In genomic region chrX:130120746-130121504, GRCh38 we compare ENCODE assay signal across 8 cellular contexts. TPM values are rescaled to one million over a fixed set of nuclear protein-coding genes. Genes with fewer than 3 reads are reported as not detected.
DNase-seq lines count a peak whose midpoint lies in the region; ATAC-seq and TF ChIP-seq lines count a peak whose summit lies in the region.

No MANE protein-coding gene starts in this region.

- H3K4me3 ChIP-seq in epithelial cell of proximal tubule (ENCODE audit: low read depth, low read length), result peak overlapping the region; percentile 48

- ATAC-seq in HG02798 (IDR thresholded peaks at IDR 0.05; ENCODE audit: poor library complexity, unreplicated experiment), result peak; percentile 82

- in situ Hi-C loops in GM13977 (cut with MboI; ENCODE audit: low pct_unique_long_range_greater_than_20kb, low sequenced_read_pairs, unreplicated experiment), result no loop called here

- TF ChIP-seq CTCF in GM13977 (IDR thresholded peaks at IDR 0.05; ENCODE audit: extremely low read depth, insufficient read depth, missing control alignments), result peak; percentile 75
- TF ChIP-seq CTCF in epithelial cell of proximal tubule (conservative IDR thresholded peaks at IDR 0.05; ENCODE audit: low read depth, low read length), result peak; percentile 53

- peak; percentile 79 for DNase-seq in GM13977 (ENCODE audit: low spot score)
- DNase-seq in NCI-H526 (lab: John Stamatoyannopoulos, UW), result peak; percentile 21 to 76
- peak; percentile 84 for DNase-seq in activated CD8-positive, alpha-beta memory T cell treated with anti-CD3 and anti-CD28 coated beads, Interleukin-2, amount 50 U/mL, for 48 hours
- no peak for DNase-seq in epithelial cell of proximal tubule (ENCODE audit: low read depth)
- peak; percentile 60 for DNase-seq in mucosa of gallbladder (ENCODE audit: low spot score)
- peak; percentile 74 for DNase-seq in stimulated activated CD8-positive, alpha-beta memory T cell treated with anti-CD3 and anti-CD28 coated beads, Interleukin-4, amount 100 ng/mL, for 48 hours
- no peak for DNase-seq in NCI-H128 (lab: John Stamatoyannopoulos, UW; ENCODE audit: unreplicated experiment)

RNA-seq across cellular contexts. Expression of gene ELF4, which starts 10.6 kb away (rescaled TPM):
- 19.3 and 28.9 TPM in 2 replicates for total RNA-seq in epithelial cell of proximal tubule
- 12.5 TPM for total RNA-seq in mucosa of gallbladder

RNA-seq across cellular contexts. Expression of gene AIFM1, which starts 44.7 kb away (rescaled TPM):
- total RNA-seq in epithelial cell of proximal tubule, result 17.1 and 29.8 TPM in 2 replicates
- 41.3 TPM for total RNA-seq in mucosa of gallbladder

RNA-seq across cellular contexts. Expression of gene RAB33A, which starts 50.8 kb away (rescaled TPM):
- total RNA-seq in epithelial cell of proximal tubule, result 0.63 TPM in 1 of 2 replicates, not detected in the other
- 1.2 TPM for total RNA-seq in mucosa of gallbladder

Comparison
In these comparisons a context has a peak if more than half of its experiments do, and no peak if none do; other contexts are left out.
1. DNase-seq: peak in GM13977 (single experiment), NCI-H526 (2 of 2), activated CD8-positive, alpha-beta memory T cell treated with anti-CD3 and anti-CD28 coated beads, Interleukin-2, amount 50 U/mL, for 48 hours (single experiment), mucosa of gallbladder (single experiment) and stimulated activated CD8-positive, alpha-beta memory T cell treated with anti-CD3 and anti-CD28 coated beads, Interleukin-4, amount 100 ng/mL, for 48 hours (single experiment); none in epithelial cell of proximal tubule (single experiment) and NCI-H128 (single experiment).